Comparison of ENCODE assay signal across 23 cellular contexts in genomic region chrX:46662594-46662993, GRCh38.
"Had no signal": no experiment of that assay in that cellular context is flagged by ENCODE, and none has a peak within 500 bp of the region (broad histone marks: within the 10 kb centered on the region; RNA-seq: fewer than 3 reads in every experiment).

No MANE protein-coding gene starts in this region.

- H3K4me1 ChIP-seq: SJSA1 had no signal

- H3K4me3 ChIP-seq: SJSA1, SK-N-MC had no signal

- H3K9me3 ChIP-seq: SJSA1 had no signal

- H3K36me3 ChIP-seq: SJSA1 had no signal

- H3K27ac ChIP-seq: SJSA1, SK-N-MC had no signal

- H3K27me3 ChIP-seq: SJSA1 had no signal

- DNase-seq: IMR-90, Karpas-422, KG1, MM.1S, NCI-H1105, NCI-H1417, NCI-H146, NCI-H1694 treated with DMSO at 0.1 percent for 48 hours, NCI-H1930, NCI-H2081, NCI-H2107, NCI-H2227 treated with DMSO at 0.1 percent for 48 hours, NCI-H446, NCI-H510A, NCI-H524 treated with DMSO at 0.1 percent for 48 hours, NCI-H69, NCI-H774, Right ventricle myocardium superior, RPMI8226, SIG-M5 had no signal

- ATAC-seq: HepG2 had no signal
